Comparison of ENCODE assay signal across 18 cellular contexts in genomic region chr6:15619330-15619729, GRCh38. TPM values are rescaled to one million over a fixed set of nuclear protein-coding genes. Genes with fewer than 3 reads are reported as not detected.
A peak's percentile ranks its signal among the peaks of the same experiment; 100 is the strongest.
DNase-seq lines count a peak whose midpoint lies in the region; ATAC-seq, FAIRE-seq and TF ChIP-seq lines count a peak whose summit lies in the region.
"Had no signal": no experiment of that assay in that cellular context is flagged by ENCODE, and none has a peak within 500 bp of the region (broad histone marks: within the 10 kb centered on the region; RNA-seq: fewer than 3 reads in every experiment).

No MANE protein-coding gene starts in this region.

- CTCF ChIA-PET in HepG2 (lab: Yijun Ruan, JAX; ENCODE audit: low intra/inter-chr PET ratio, low total read pairs), result no interaction called here
- CTCF ChIA-PET in K562 (lab: Yijun Ruan, JAX; ENCODE audit: low intra/inter-chr PET ratio), result no interaction called here

- H3K4me3 ChIP-seq in HepG2 (replicated peaks in 1 of 3; ENCODE audit: insufficient read depth in 1 of 3, low read depth in 2 of 3, low read length in 3 of 3) (no peak overlapping the region), right lobe of liver (no peak overlapping the region), K562 (no peak overlapping the region)
- H3K4me3 ChIP-seq: GM23248 had no signal

- no peak overlapping the region for H2AFZ ChIP-seq in HepG2 (ENCODE audit: low read length)
- no peak overlapping the region for H2AFZ ChIP-seq in K562 (ENCODE audit: low read depth, low read length)
- H2AFZ ChIP-seq: GM23248 had no signal

- H3K27ac ChIP-seq in HepG2 (ENCODE audit: extremely low read length, insufficient read depth, low read length) (no peak overlapping the region), right lobe of liver (no peak overlapping the region), K562 (ENCODE audit: extremely low read depth, low read depth, low read length) (no peak overlapping the region)
- H3K27ac ChIP-seq: 22Rv1, GM23248 had no signal

- H3K27me3 ChIP-seq in HepG2 (ENCODE audit: control insufficient read depth in 1 of 2, insufficient read depth in 2 of 2, low read length in 2 of 2) (no peaks in the 10 kb centered on the region), right lobe of liver (no peaks in the 10 kb centered on the region), K562 (ENCODE audit: control insufficient read depth in 2 of 2, insufficient read depth in 2 of 2, low read length in 2 of 2) (no peaks in the 10 kb centered on the region)

- no peak for DNase-seq in HepG2 (ENCODE audit: low spot score)
- DNase-seq in right lobe of liver, result no peak
- no peak for DNase-seq in K562 (ENCODE audit: extremely low read depth in 1 of 4, low spot score in 3 of 4)
- DNase-seq in COR-L47 (lab: John Stamatoyannopoulos, UW), result no peak
- DNase-seq: C1 segment of cervical spinal cord; Caco-2; CD4-positive, alpha-beta memory T cell; DMS153; DND-41; GM23248; H7; HCEC 1CT had no signal

- H3K9ac ChIP-seq in HepG2 (ENCODE audit: insufficient read depth, low read depth, low read length) (no peak overlapping the region), K562 (ENCODE audit: insufficient read depth in 1 of 2, low read depth in 2 of 2, low read length in 2 of 2) (no peak overlapping the region)
- H3K9ac ChIP-seq: GM23248 had no signal

- peaks cover 11% of the 10 kb centered on the region for H3K4me1 ChIP-seq in HepG2 (ENCODE audit: insufficient read depth, low read length)
- no peaks in the 10 kb centered on the region for H3K4me1 ChIP-seq in right lobe of liver
- peaks cover 4 to 30% of the 10 kb centered on the region in 2 experiments for H3K4me1 ChIP-seq in K562 (replicated peaks in 1 of 2; ENCODE audit: control insufficient read depth in 2 of 2, insufficient read depth in 2 of 2, low read length in 2 of 2)

- intact Hi-C loops in HepG2 (cut with micrococcal nuclease; ENCODE audit: unreplicated experiment) (no loop called here), right lobe of liver (cut with DNase I) (no loop called here), K562 (cut with micrococcal nuclease) (no loop called here)

- WGBS in HepG2 (ENCODE audit: low lambda C conversion rate), result 95% methylated on average over 1 of the region's 1 CpG
- WGBS in right lobe of liver (ENCODE audit: insufficient coverage, low coverage, low lambda C conversion rate, missing lambda C conversion rate), result 94% methylated on average over 1 of the region's 1 CpG
- WGBS in K562 (ENCODE audit: insufficient coverage, low coverage, missing lambda C conversion rate), result 91% methylated on average over 1 of the region's 1 CpG

- no peaks in the 10 kb centered on the region for H3K79me2 ChIP-seq in HepG2 (ENCODE audit: insufficient read depth, low read length)
- peaks cover 57% of the 10 kb centered on the region for H3K79me2 ChIP-seq in K562 (ENCODE audit: control insufficient read depth, insufficient read depth, low read length)

- TF ChIP-seq RAD21 in HepG2 (CRISPR knock-in tag; IDR thresholded peaks at IDR 0.05) (no peak), K562 (CRISPR knock-in tag; conservative IDR thresholded peaks at IDR 0.05 in 1 of 2, IDR thresholded peaks at IDR 0.05 in 1 of 2) (no peak)

- H3K9me1 ChIP-seq in K562 (ENCODE audit: control insufficient read depth, insufficient read depth, low read length), result no peaks in the 10 kb centered on the region

- POLR2A ChIA-PET in HepG2 (lab: Yijun Ruan, JAX), result no interaction called here
- POLR2A ChIA-PET in K562 (lab: Yijun Ruan, JAX), result interaction anchor here (2.6 kb wide), 1 partner anchor 7 kb away, joined by 15 read pairs; no protein-coding TSS in a partner anchor

- no peak for TF ChIP-seq EP300 in HepG2 (IDR thresholded peaks at IDR 0.05; ENCODE audit: low read depth in 2 of 2, low read length in 2 of 2)
- TF ChIP-seq EP300 in HepG2 (CRISPR knock-in tag; IDR thresholded peaks at IDR 0.05; ENCODE audit: borderline replicate concordance), result no peak
- no peak for TF ChIP-seq EP300 in K562 (IDR thresholded peaks at IDR 0.05; ENCODE audit: low read length)

- no peaks in the 10 kb centered on the region; a peak in 2 of 5 replicates for H3K36me3 ChIP-seq in HepG2 (replicated peaks in 1 of 2; ENCODE audit: control insufficient read depth in 1 of 2, insufficient read depth in 2 of 2, low read length in 2 of 2)
- no peaks in the 10 kb centered on the region for H3K36me3 ChIP-seq in right lobe of liver
- H3K36me3 ChIP-seq in K562 (ENCODE audit: control insufficient read depth, insufficient read depth, low read length), result peaks cover 11% of the 10 kb centered on the region; the same call in 2 of the 3 replicates

- ATAC-seq in HepG2 (no peak), right lobe of liver (no peak), K562 (no peak), GM18870 (IDR thresholded peaks at IDR 0.05; ENCODE audit: unreplicated experiment) (no peak)

- H4K20me1 ChIP-seq in HepG2 (ENCODE audit: insufficient read depth, low read length) (no peaks in the 10 kb centered on the region), K562 (replicated peaks; ENCODE audit: control insufficient read depth, insufficient read depth, low read length) (no peaks in the 10 kb centered on the region)

- no peak for FAIRE-seq in HepG2 (lab: Jason Lieb, UNC)
- no peak for FAIRE-seq in K562 (lab: Jason Lieb, UNC)
- FAIRE-seq in islet of Langerhans (lab: Jason Lieb, UNC), result peak; percentile 5
- FAIRE-seq: GM12892, GM19239, H1 had no signal

- in situ Hi-C loops in HepG2 (cut with HindIII; ENCODE audit: extremely low pct_ligation_motif_present, low pct_unique_long_range_greater_than_20kb), result loop anchor here (25.0 kb wide), 1 partner anchor 1407 kb away; no protein-coding TSS in a partner anchor
- in situ Hi-C loops in K562 (cut with MboI), result no loop called here

- no peak for TF ChIP-seq POLR2A in HepG2 (IDR thresholded peaks at IDR 0.05; ENCODE audit: insufficient read depth in 1 of 2, low read depth in 2 of 2, low read length in 2 of 2)
- no peak for TF ChIP-seq POLR2A in right lobe of liver (IDR thresholded peaks at IDR 0.05)
- no peak for TF ChIP-seq POLR2A in K562 (conservative IDR thresholded peaks at IDR 0.05)

- TF ChIP-seq CTCF in HepG2 (CRISPR knock-in tag; IDR thresholded peaks at IDR 0.05) (no peak), right lobe of liver (IDR thresholded peaks at IDR 0.05) (no peak), K562 (IDR thresholded peaks at IDR 0.05 in 2 of 3, conservative IDR thresholded peaks at IDR 0.05 in 1 of 3; ENCODE audit: insufficient read depth in 2 of 3, low read depth in 1 of 3, low read length in 3 of 3) (no peak)

- BruUV-seq in HepG2 (replicated peaks; lab: Mats Ljungman, UMichigan) (no TSS peak), K562 (replicated peaks; lab: Mats Ljungman, UMichigan) (no TSS peak)

- H3K9me3 ChIP-seq in HepG2 (ENCODE audit: low read length), result no peaks in the 10 kb centered on the region
- no peaks in the 10 kb centered on the region for H3K9me3 ChIP-seq in right lobe of liver
- no peaks in the 10 kb centered on the region for H3K9me3 ChIP-seq in K562 (replicated peaks; ENCODE audit: control insufficient read depth, insufficient read depth, low read depth, low read length)
- H3K9me3 ChIP-seq: Caco-2 had no signal

- H3K4me2 ChIP-seq in HepG2 (ENCODE audit: low read depth, low read length) (no peak overlapping the region), K562 (ENCODE audit: insufficient read depth, low read length) (no peak overlapping the region)

TF ChIP-seq in HepG2, 621 proteins besides CTCF, POLR2A, EP300 and RAD21 (continues in another document):
- TF ChIP-seq AHR (CRISPR knock-in tag; IDR thresholded peaks at IDR 0.05), result no peak

RNA-seq across cellular contexts. Expression of gene DTNBP1, which starts 43.5 kb away (rescaled TPM):
- total RNA-seq in HepG2 (2016; rRNA removed; fragmentation: Illumina TruSeq; extraction: Trizol) (6.6 and 12.7 TPM in 2 replicates), right lobe of liver (1 to 10 TPM; 3.4 to 8.6 (median 5.7) TPM), K562 (2014; rRNA removed) (17.8 and 18.2 TPM in 2 replicates), K562 (2014; rRNA removed; fragmentation: Illumina TruSeq; extraction: Trizol) (15.2 and 16.7 TPM in 2 replicates), K562 (2015; rRNA removed; fragmentation: Illumina TruSeq; extraction: Trizol) (20.4 and 20.7 TPM in 2 replicates), K562 (2021) (37.1 and 37.7 TPM in 2 replicates)
- 4.0 and 6.3 TPM in 2 replicates for total RNA-seq in HepG2 (2016; cell fraction: cytosol; rRNA removed; fragmentation: Illumina TruSeq; extraction: Trizol; ENCODE audit: low read depth)
- 7.4 and 13.1 TPM in 2 replicates for total RNA-seq in HepG2 (2016; cell fraction: insoluble cytoplasmic fraction; rRNA removed; fragmentation: Illumina TruSeq; extraction: Trizol)
- 7.6 and 10.7 TPM in 2 replicates for total RNA-seq in HepG2 (2016; cell fraction: membrane; rRNA removed; fragmentation: Illumina TruSeq; extraction: Trizol)
- 9.5 and 10.2 TPM in 2 replicates for total RNA-seq in HepG2 (2016; cell fraction: nucleus; rRNA removed; fragmentation: Illumina TruSeq; extraction: Trizol)
- polyA plus RNA-seq in HepG2 (2011; rRNA removed) (19.1 and 23.6 TPM in 2 replicates), K562 (2011; rRNA removed) (34.4 and 44.1 TPM in 2 replicates), K562 (2014; fragmentation: Illumina TruSeq; extraction: Trizol) (40.8 and 54.5 TPM in 2 replicates), K562 (2014; fragmentation: Nextera tagmentation; extraction: Ambion mirVana) (10 to 100 TPM; 20.2 to 21.4 TPM), K562 (2014; rRNA removed) (42.1 and 45.4 TPM in 2 replicates)
- polyA plus RNA-seq in HepG2 (2011; cell fraction: cytosol; rRNA removed), result 14.8 and 15.9 TPM in 2 replicates
- polyA plus RNA-seq in HepG2 (2011; cell fraction: nucleus; rRNA removed), result 10.7 and 11.1 TPM in 2 replicates
- 7.9 and 12.4 TPM in 2 replicates for polyA plus RNA-seq in HepG2 (2012)
- polyA plus RNA-seq in HepG2 (2016; cell fraction: cytosol; fragmentation: Illumina TruSeq; extraction: Trizol; ENCODE audit: low read depth), result 6.9 and 8.6 TPM in 2 replicates
- polyA plus RNA-seq in HepG2 (2016; cell fraction: insoluble cytoplasmic fraction; fragmentation: Illumina TruSeq; extraction: Trizol; ENCODE audit: low read depth), result 21.9 and 26.4 TPM in 2 replicates
- polyA plus RNA-seq in HepG2 (2016; cell fraction: membrane; fragmentation: Illumina TruSeq; extraction: Trizol; ENCODE audit: low read depth), result 12.4 and 13.5 TPM in 2 replicates
- polyA plus RNA-seq in HepG2 (2016; cell fraction: nucleus; fragmentation: Illumina TruSeq; extraction: Trizol; ENCODE audit: insufficient read depth, low read depth), result 13.9 and 16.8 TPM in 2 replicates
- 13.1 and 15.6 TPM in 2 replicates for polyA minus RNA-seq in HepG2 (2011; rRNA and poly(A)+ RNA removed; ENCODE audit: low replicate concordance)
- polyA minus RNA-seq in HepG2 (2011; cell fraction: cytosol; rRNA and poly(A)+ RNA removed), result 7.1 and 7.2 TPM in 2 replicates
- 7.9 and 9.2 TPM in 2 replicates for polyA minus RNA-seq in HepG2 (2011; cell fraction: nucleus; rRNA and poly(A)+ RNA removed)
- total RNA-seq in K562 (2011; cell fraction: chromatin; rRNA removed; ENCODE audit: low replicate concordance), result 29.2 and 29.4 TPM in 2 replicates
- 15.7 and 16.3 TPM in 2 replicates for total RNA-seq in K562 (2011; cell fraction: nucleolus; rRNA removed)
- total RNA-seq in K562 (2011; cell fraction: nucleoplasm; rRNA removed), result 24.2 and 31.1 TPM in 2 replicates
- polyA plus RNA-seq in K562 (2011; cell fraction: cytosol; rRNA removed), result 45.5 and 47.8 TPM in 2 replicates
- 22.0 and 27.6 TPM in 2 replicates for polyA plus RNA-seq in K562 (2011; cell fraction: nucleus; rRNA removed)
- 50.7 and 54.0 TPM in 2 replicates for polyA plus RNA-seq in K562 (2012)
- polyA minus RNA-seq in K562 (2011; rRNA and poly(A)+ RNA removed), result 19.4 and 24.8 TPM in 2 replicates
- 13.0 and 18.5 TPM in 2 replicates for polyA minus RNA-seq in K562 (2011; cell fraction: cytosol; rRNA and poly(A)+ RNA removed)
- polyA minus RNA-seq in K562 (2011; cell fraction: nucleus; rRNA and poly(A)+ RNA removed), result 7.4 and 12.0 TPM in 2 replicates

Comparison
In these comparisons a context has a peak if more than half of its experiments do, and no peak if none do; other contexts are left out.
1. Of the 241 proteins assayed by ChIP-seq in both HepG2 and K562: peak only in HepG2: none; only in K562: MAFG; in both: MAFF and MAFK; in neither: 238.